Comparison of ENCODE assay signal across 1 cellular context in genomic region chr18:74826560-74826959, GRCh38.
TF ChIP-seq lines count a peak whose summit lies in the region.

No MANE protein-coding gene starts in this region.

TF ChIP-seq in HepG2, 621 proteins besides CTCF, POLR2A, EP300 and RAD21 (continued from another document):
- TF ChIP-seq ZNF652 (CRISPR knock-in tag; IDR thresholded peaks at IDR 0.05; ENCODE audit: borderline replicate concordance, low read depth) (peak; percentile 47), ISL2 (CRISPR knock-in tag; IDR thresholded peaks at IDR 0.05) (no peak)
TF ChIP-seq in HepG2: peak in this region for 2.
